Comparison of ENCODE assay signal across 13 cellular contexts in genomic region chr5:175872287-175873089, GRCh38. TPM values are rescaled to one million over a fixed set of nuclear protein-coding genes. Genes with fewer than 3 reads are reported as not detected.
DNase-seq lines count a peak whose midpoint lies in the region; ATAC-seq, FAIRE-seq and TF ChIP-seq lines count a peak whose summit lies in the region.
"Had no signal": no experiment of that assay in that cellular context is flagged by ENCODE, and none has a peak within 500 bp of the region (broad histone marks: within the 10 kb centered on the region; RNA-seq: fewer than 3 reads in every experiment).

No MANE protein-coding gene starts in this region.

- H3K9me3 ChIP-seq in vagina = no peaks in the 10 kb centered on the region
- H3K9me3 ChIP-seq: BLaER1, body of pancreas, left ventricle myocardium inferior had no signal

- peaks cover 14% of the 10 kb centered on the region for H3K4me1 ChIP-seq in vagina
- H3K4me1 ChIP-seq: BLaER1 had no signal

- no peak overlapping the region for H3K4me3 ChIP-seq in vagina
- H3K4me3 ChIP-seq: BLaER1, body of pancreas had no signal

- peaks cover 10% of the 10 kb centered on the region for H3K27me3 ChIP-seq in vagina

- H3K27ac ChIP-seq in vagina = no peak overlapping the region
- H3K27ac ChIP-seq: BLaER1, body of pancreas, left ventricle myocardium inferior had no signal

- DNase-seq in SIG-M5 treated with dmso at 0.1 percent for 504 hours (lab: John Stamatoyannopoulos, UW; ENCODE audit: unreplicated experiment) = peak; percentile 19
- DNase-seq in SIG-M5 (lab: John Stamatoyannopoulos, UW) = no peak
- DNase-seq in NCI-H1694 treated with DMSO at 0.1 percent for 48 hours (lab: John Stamatoyannopoulos, UW) = peak; percentile 56
- DNase-seq in frontal cortex (ENCODE audit: low spot score in 2 of 2) = peak; percentile 34 to 35
- peak; percentile 63 for DNase-seq in retina
- no peak for DNase-seq in stimulated activated CD4-positive, alpha-beta T cell treated with anti-CD3 and anti-CD28 coated beads, Interleukin-1b, Interleukin-23, amount 100 ng/mL, for 48 hours
- DNase-seq in vagina (ENCODE audit: extremely low spot score in 2 of 2) = no peak

- TF ChIP-seq POLR2A in vagina (IDR thresholded peaks at IDR 0.05) = no peak

- no peaks in the 10 kb centered on the region for H3K36me3 ChIP-seq in vagina
- H3K36me3 ChIP-seq: BLaER1, left ventricle myocardium inferior had no signal

- no peak for TF ChIP-seq CTCF in vagina (IDR thresholded peaks at IDR 0.05)

- ATAC-seq in GM18873 (IDR thresholded peaks at IDR 0.05; ENCODE audit: low FRiP score, unreplicated experiment) = no peak

- intact Hi-C loops in vagina (cut with DNase I) = no loop called here

- no peak for FAIRE-seq in frontal cortex (lab: Jason Lieb, UNC)

RNA-seq across cellular contexts. Expression of gene CPLX2, which starts 1.1 kb away (rescaled TPM):
- total RNA-seq in frontal cortex = 58.7 TPM
- total RNA-seq in vagina = 1.2 TPM
- total RNA-seq: left ventricle myocardium inferior, renal cortical epithelial cell, T-cell had no signal

Comparison
In these comparisons a context has a peak if more than half of its experiments do, and no peak if none do; other contexts are left out.
1. DNase-seq: peak in SIG-M5 treated with dmso at 0.1 percent for 504 hours (single experiment), NCI-H1694 treated with DMSO at 0.1 percent for 48 hours (single experiment), frontal cortex (2 of 2) and retina (single experiment); none in SIG-M5 (single experiment), stimulated activated CD4-positive, alpha-beta T cell treated with anti-CD3 and anti-CD28 coated beads, Interleukin-1b, Interleukin-23, amount 100 ng/mL, for 48 hours (single experiment) and vagina (0 of 2).
2. RNA of gene CPLX2, which starts 1.1 kb away (total RNA-seq): 58.7 TPM in frontal cortex (single experiment); 1.2 TPM in vagina (single experiment); every median in the first group is over 10 times any median in the second.